27 cellular contexts compared by ENCODE assay signal in the genomic region with DNA sequence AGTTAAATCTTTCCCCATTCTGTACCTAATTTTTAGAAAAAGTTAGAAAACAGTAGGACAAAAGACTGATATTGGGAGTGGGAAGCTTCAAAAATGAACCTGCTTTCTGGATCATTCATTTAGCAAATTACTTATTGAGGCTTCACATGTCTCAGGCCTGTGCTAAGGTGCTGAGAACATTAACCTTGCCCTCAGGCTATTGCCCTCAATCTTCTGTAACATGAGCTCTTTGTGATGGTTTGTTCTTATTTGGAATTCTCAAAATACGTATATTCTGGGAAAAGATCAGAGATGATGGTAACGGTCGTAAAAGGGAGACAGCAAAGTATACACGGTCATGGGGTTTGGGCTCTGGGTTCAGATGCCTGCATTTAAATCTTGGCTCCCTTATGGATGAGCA.
"Had no signal": no experiment of that assay in that cellular context is flagged by ENCODE, and none has a peak within 500 bp of the region (broad histone marks: within the 10 kb centered on the region; RNA-seq: fewer than 3 reads in every experiment).

No MANE protein-coding gene starts in this region.

- H3K36me3 ChIP-seq: esophagus muscularis mucosa, neutrophil, prostate gland, sigmoid colon, stomach, thyroid gland, vagina had no signal

- H3K27me3 Mint-ChIP-seq: memory B cell had no signal

- H3K4me3 Mint-ChIP-seq: immature natural killer cell; memory B cell; mesothelial cell of epicardium; naive B cell; natural killer cell treated with Interleukin-12 subunit alpha and Interleukin-12 subunit beta and Interleukin-15 and Interleukin-18, amount 100 ng/mL, for 72 hours; neural crest cell; stimulated activated effector memory CD8-positive, alpha-beta T cell treated with anti-CD3 and anti-CD28 coated beads, Interleukin-12 subunit alpha, Interleukin-12 subunit beta, amount 100 ng/mL, for 72 hours had no signal

- H3K27ac ChIP-seq: dorsolateral prefrontal cortex, esophagus muscularis mucosa, neutrophil, prostate gland, sigmoid colon, stomach, thyroid gland, vagina had no signal

- H3K9me3 ChIP-seq: esophagus muscularis mucosa, mucosa of descending colon, neutrophil, prostate gland, sigmoid colon, stomach, thyroid gland, vagina had no signal

- H3K27me3 ChIP-seq: dorsolateral prefrontal cortex, esophagus muscularis mucosa, neutrophil, sigmoid colon, stomach, thyroid gland, vagina had no signal

- H3K9me3 Mint-ChIP-seq: memory B cell; natural killer cell treated with Interleukin-12 subunit alpha and Interleukin-12 subunit beta and Interleukin-15 and Interleukin-18, amount 100 ng/mL, for 72 hours; neural crest cell; stimulated activated effector memory CD8-positive, alpha-beta T cell treated with anti-CD3 and anti-CD28 coated beads, Interleukin-12 subunit alpha, Interleukin-12 subunit beta, amount 100 ng/mL, for 72 hours had no signal

- H3K4me3 ChIP-seq: dorsolateral prefrontal cortex, esophagus muscularis mucosa, lung, mucosa of descending colon, prostate gland, sigmoid colon, stomach, thyroid gland, vagina had no signal

- DNase-seq: cortex of kidney; dorsolateral prefrontal cortex; effector CD4-positive, alpha-beta T cell; foreskin melanocyte; glutamatergic neuron; hypothalamus; immature natural killer cell; mucosa of descending colon; naive B cell; right cardiac atrium; sigmoid colon; stimulated activated CD4-positive, alpha-beta T cell treated with anti-CD3 and anti-CD28 coated beads, Interleukin-2, amount 100 ng/mL, for 24 hours; stimulated activated CD4-positive, alpha-beta T cell treated with anti-CD3 and anti-CD28 coated beads, Interleukin-4, amount 100 ng/mL, for 24 hours; stimulated activated naive CD4-positive, alpha-beta T cell treated with Interleukin-2 at 50 U/mL for 16 hours had no signal

- H3K4me1 Mint-ChIP-seq: immature natural killer cell; memory B cell; naive B cell; stimulated activated effector memory CD8-positive, alpha-beta T cell treated with anti-CD3 and anti-CD28 coated beads, Interleukin-12 subunit alpha, Interleukin-12 subunit beta, amount 100 ng/mL, for 72 hours had no signal

- H3K4me1 ChIP-seq: prostate gland, vagina had no signal

- H3K36me3 Mint-ChIP-seq: immature natural killer cell; memory B cell; mesothelial cell of epicardium; naive B cell; natural killer cell treated with Interleukin-12 subunit alpha and Interleukin-12 subunit beta and Interleukin-15 and Interleukin-18, amount 100 ng/mL, for 72 hours; stimulated activated effector memory CD8-positive, alpha-beta T cell treated with anti-CD3 and anti-CD28 coated beads, Interleukin-12 subunit alpha, Interleukin-12 subunit beta, amount 100 ng/mL, for 72 hours had no signal

- H3K27ac Mint-ChIP-seq: immature natural killer cell; memory B cell; mesothelial cell of epicardium; naive B cell; natural killer cell treated with Interleukin-12 subunit alpha and Interleukin-12 subunit beta and Interleukin-15 and Interleukin-18, amount 100 ng/mL, for 72 hours; stimulated activated effector memory CD8-positive, alpha-beta T cell treated with anti-CD3 and anti-CD28 coated beads, Interleukin-12 subunit alpha, Interleukin-12 subunit beta, amount 100 ng/mL, for 72 hours had no signal

- ATAC-seq: left lobe of liver; mucosa of descending colon; natural killer cell treated with Interleukin-12 subunit alpha and Interleukin-12 subunit beta and Interleukin-15 and Interleukin-18, amount 100 ng/mL, for 72 hours; right cardiac atrium; stimulated activated effector memory CD8-positive, alpha-beta T cell treated with anti-CD3 and anti-CD28 coated beads, Interleukin-12 subunit alpha, Interleukin-12 subunit beta, amount 100 ng/mL, for 72 hours had no signal
